23 cellular contexts compared by ENCODE assay signal in the genomic region with DNA sequence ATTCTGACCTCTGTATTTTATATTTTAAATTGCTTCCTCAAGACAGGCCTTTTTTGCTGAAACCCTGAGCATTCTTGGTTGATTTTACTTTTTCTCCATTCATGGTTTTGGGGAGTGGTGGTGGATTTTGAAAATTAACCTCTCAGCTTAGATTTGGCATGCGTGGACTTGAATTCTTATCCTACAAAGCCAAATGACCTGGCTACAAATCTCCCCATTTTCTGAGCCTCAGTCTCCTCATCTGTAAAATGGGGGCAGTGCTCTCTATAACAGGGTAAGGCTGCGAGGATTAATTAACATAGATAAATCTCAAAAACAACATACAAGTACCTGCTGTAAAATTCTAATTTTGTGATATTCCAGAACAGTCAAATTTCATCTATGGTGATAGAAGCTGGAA.
A peak's percentile ranks its signal among the peaks of the same experiment; 100 is the strongest.
DNase-seq lines count a peak whose midpoint lies in the region; ATAC-seq, FAIRE-seq and TF ChIP-seq lines count a peak whose summit lies in the region.
"Had no signal": no experiment of that assay in that cellular context is flagged by ENCODE, and none has a peak within 500 bp of the region (broad histone marks: within the 10 kb centered on the region; RNA-seq: fewer than 3 reads in every experiment).

No MANE protein-coding gene starts in this region.

- no peak overlapping the region for H2BK15ac ChIP-seq in H1 (ENCODE audit: low read length)

- no peak overlapping the region for H3K4ac ChIP-seq in H1 (replicated peaks; ENCODE audit: insufficient read length, low read depth, low read length)

- H3K79me2 ChIP-seq in HepG2 (ENCODE audit: insufficient read depth, low read length) (no peaks in the 10 kb centered on the region), H1 (ENCODE audit: control insufficient read depth in 1 of 2, insufficient read depth in 2 of 2, low read length in 2 of 2) (no peaks in the 10 kb centered on the region), neural progenitor cell (ENCODE audit: low read depth) (no peaks in the 10 kb centered on the region)

- no peak overlapping the region for H2BK120ac ChIP-seq in H1 (replicated peaks; ENCODE audit: low read depth, low read length)

- no peaks in the 10 kb centered on the region for H3K27me3 Mint-ChIP-seq in neural progenitor cell (ENCODE audit: insufficient read depth, low read depth)
- no peaks in the 10 kb centered on the region for H3K27me3 Mint-ChIP-seq in CD8-positive, alpha-beta T cell (ENCODE audit: low read depth)
- H3K27me3 Mint-ChIP-seq: B cell had no signal

- H2AFZ ChIP-seq in HepG2 (ENCODE audit: low read length) (no peak overlapping the region), H1 (ENCODE audit: low read length) (no peak overlapping the region), neural progenitor cell (replicated peaks) (no peak overlapping the region)

- TF ChIP-seq POLR2A in HepG2 (IDR thresholded peaks at IDR 0.05; ENCODE audit: insufficient read depth in 1 of 2, low read depth in 2 of 2, low read length in 2 of 2), result no peak
- TF ChIP-seq POLR2A in right lobe of liver (IDR thresholded peaks at IDR 0.05), result no peak
- TF ChIP-seq POLR2A in H1 (IDR thresholded peaks at IDR 0.05; ENCODE audit: control extremely low read depth in 1 of 2, low read depth in 2 of 2, low read length in 2 of 2), result no peak

- H2BK5ac ChIP-seq in H1 (ENCODE audit: low read depth, low read length), result no peak overlapping the region

- H3K27ac Mint-ChIP-seq in neural progenitor cell, result no peak overlapping the region
- no peak overlapping the region for H3K27ac Mint-ChIP-seq in CD8-positive, alpha-beta T cell
- H3K27ac Mint-ChIP-seq: B cell; CD4-positive, alpha-beta T cell had no signal

- H4K91ac ChIP-seq in H1 (replicated peaks; ENCODE audit: insufficient read length, low read length), result no peak overlapping the region

- H3K4me3 Mint-ChIP-seq in neural progenitor cell, result no peak overlapping the region
- no peak overlapping the region for H3K4me3 Mint-ChIP-seq in CD8-positive, alpha-beta T cell
- H3K4me3 Mint-ChIP-seq: B cell; CD4-positive, alpha-beta T cell; CD8-positive, alpha-beta memory T cell had no signal

- in situ Hi-C loops in HepG2 (cut with HindIII; ENCODE audit: extremely low pct_ligation_motif_present, low pct_unique_long_range_greater_than_20kb), result no loop called here

- no peak overlapping the region for H2BK12ac ChIP-seq in H1 (ENCODE audit: low read depth, low read length)

- TF ChIP-seq CTCF in HepG2 (CRISPR knock-in tag; IDR thresholded peaks at IDR 0.05) (no peak), right lobe of liver (IDR thresholded peaks at IDR 0.05) (no peak), H1 (IDR thresholded peaks at IDR 0.05; ENCODE audit: control extremely low read depth in 1 of 3, insufficient read depth in 1 of 3, low read depth in 1 of 3, low read length in 3 of 3) (no peak), neural progenitor cell (IDR thresholded peaks at IDR 0.05) (no peak)
- TF ChIP-seq CTCF in CD8-positive, alpha-beta T cell (IDR thresholded peaks at IDR 0.05), result no peak

- H3K4me2 ChIP-seq in HepG2 (ENCODE audit: low read depth, low read length) (no peak overlapping the region), H1 (ENCODE audit: insufficient read depth in 1 of 2, low read depth in 2 of 2, low read length in 2 of 2) (no peak overlapping the region), neural progenitor cell (no peak overlapping the region)
- H3K4me2 ChIP-seq: A549; BLaER1 treated with 17β-estradiol and CSF1 and Interleukin-3, amounts not matched to agents 10 nM and 100 nM had no signal

- WGBS in HepG2 (ENCODE audit: low lambda C conversion rate), result 97% methylated on average over 2 of the region's 2 CpGs
- 90% methylated on average over 2 of the region's 2 CpGs for WGBS in right lobe of liver (ENCODE audit: insufficient coverage, low coverage, low lambda C conversion rate, missing lambda C conversion rate)
- WGBS in H1 (ENCODE audit: extremely low coverage in 1 of 2, insufficient coverage in 1 of 2, insufficient read length in 1 of 2, insufficient replicate concordance in 2 of 2, low coverage in 1 of 2, low lambda C conversion rate in 2 of 2, missing lambda C conversion rate in 1 of 2), 2 experiments, result 85% methylated on average over 2 of the region's 2 CpGs; no CpG with 5 or more reads in 1 of the 2 experiments

- no peak overlapping the region for H2BK20ac ChIP-seq in H1 (ENCODE audit: low read length)

- no peak overlapping the region for H3K18ac ChIP-seq in H1 (ENCODE audit: extremely low read depth, low read length)

- H3F3A ChIP-seq in neural progenitor cell (ENCODE audit: low read depth), result peaks cover 10% of the 10 kb centered on the region

- H3K27me3 ChIP-seq in HepG2 (ENCODE audit: control insufficient read depth in 1 of 2, insufficient read depth in 2 of 2, low read length in 2 of 2) (no peaks in the 10 kb centered on the region), right lobe of liver (no peaks in the 10 kb centered on the region), H1 (replicated peaks in 1 of 4; ENCODE audit: control insufficient read depth in 3 of 4, extremely low read depth in 1 of 4, insufficient read depth in 3 of 4, low read length in 3 of 4) (no peaks in the 10 kb centered on the region), neural progenitor cell (no peaks in the 10 kb centered on the region)
- H3K27me3 ChIP-seq in CD8-positive, alpha-beta T cell (ENCODE audit: insufficient read depth, low read length), result no peaks in the 10 kb centered on the region
- H3K27me3 ChIP-seq: BLaER1 treated with 17β-estradiol and CSF1 and Interleukin-3, amounts not matched to agents 10 nM and 100 nM had no signal

- H3K27ac ChIP-seq in HepG2 (ENCODE audit: extremely low read length, insufficient read depth, low read length) (no peak overlapping the region), right lobe of liver (no peak overlapping the region), H1 (ENCODE audit: low read depth, low read length) (no peak overlapping the region), neural progenitor cell (peak overlapping the region; percentile 46)
- no peak overlapping the region for H3K27ac ChIP-seq in CD8-positive, alpha-beta T cell (ENCODE audit: low read depth, low read length)
- H3K27ac ChIP-seq: 22Rv1; A549; BLaER1 treated with 17β-estradiol and CSF1 and Interleukin-3, amounts not matched to agents 10 nM and 100 nM; C4-2B had no signal

- no peaks in the 10 kb centered on the region for H3K9me3 Mint-ChIP-seq in neural progenitor cell
- no peaks in the 10 kb centered on the region for H3K9me3 Mint-ChIP-seq in CD8-positive, alpha-beta T cell
- H3K9me3 Mint-ChIP-seq: CD4-positive, alpha-beta T cell; CD8-positive, alpha-beta memory T cell had no signal

- TF ChIP-seq EP300 in HepG2 (IDR thresholded peaks at IDR 0.05; ENCODE audit: low read depth in 2 of 2, low read length in 2 of 2) (no peak), HepG2 (CRISPR knock-in tag; IDR thresholded peaks at IDR 0.05; ENCODE audit: borderline replicate concordance) (no peak), H1 (IDR thresholded peaks at IDR 0.05; ENCODE audit: borderline replicate concordance in 1 of 2, low read depth in 2 of 2, low read length in 2 of 2) (no peak)

- H3K9ac ChIP-seq in HepG2 (ENCODE audit: insufficient read depth, low read depth, low read length) (no peak overlapping the region), H1 (replicated peaks in 1 of 4; ENCODE audit: extremely low read depth in 1 of 4, low read depth in 3 of 4, low read length in 3 of 4) (no peak overlapping the region), neural progenitor cell (no peak overlapping the region)
- H3K9ac ChIP-seq: BLaER1 treated with 17β-estradiol and CSF1 and Interleukin-3, amounts not matched to agents 10 nM and 100 nM had no signal

- TF ChIP-seq RAD21 in HepG2 (CRISPR knock-in tag; IDR thresholded peaks at IDR 0.05) (no peak), H1 (IDR thresholded peaks at IDR 0.05 in 1 of 2, conservative IDR thresholded peaks at IDR 0.05 in 1 of 2; ENCODE audit: low read depth in 2 of 2, low read length in 2 of 2) (no peak)

- BruUV-seq in HepG2 (replicated peaks; lab: Mats Ljungman, UMichigan), result no TSS peak

- no peak overlapping the region for H3K23ac ChIP-seq in H1 (ENCODE audit: insufficient read length)

- H4K5ac ChIP-seq in H1 (ENCODE audit: insufficient read length, low read depth, low read length), result no peak overlapping the region

- no peak overlapping the region for H3K4me3 ChIP-seq in HepG2 (replicated peaks in 1 of 3; ENCODE audit: insufficient read depth in 1 of 3, low read depth in 2 of 3, low read length in 3 of 3)
- H3K4me3 ChIP-seq in right lobe of liver, result no peak overlapping the region
- H3K4me3 ChIP-seq in H1 (ENCODE audit: extremely low read depth in 1 of 4, insufficient read depth in 2 of 4, low read depth in 3 of 4, low read length in 4 of 4), result no peak overlapping the region
- no peak overlapping the region for H3K4me3 ChIP-seq in neural progenitor cell
- no peak overlapping the region for H3K4me3 ChIP-seq in CD8-positive, alpha-beta T cell (ENCODE audit: low read depth, low read length)
- H3K4me3 ChIP-seq: A549; BLaER1 treated with 17β-estradiol and CSF1 and Interleukin-3, amounts not matched to agents 10 nM and 100 nM had no signal

- intact Hi-C loops in HepG2 (cut with micrococcal nuclease; ENCODE audit: unreplicated experiment), result no loop called here
- intact Hi-C loops in right lobe of liver (cut with DNase I), result no loop called here
- intact Hi-C loops in CD8-positive, alpha-beta T cell (cut with DNase I, micrococcal nuclease), result no loop called here

- H3K9me3 ChIP-seq in HepG2 (ENCODE audit: low read length) (no peaks in the 10 kb centered on the region), right lobe of liver (no peaks in the 10 kb centered on the region), H1 (ENCODE audit: insufficient read depth in 2 of 2, low read depth in 1 of 2, low read length in 1 of 2) (no peaks in the 10 kb centered on the region), neural progenitor cell (ENCODE audit: low read depth) (no peaks in the 10 kb centered on the region)
- no peaks in the 10 kb centered on the region for H3K9me3 ChIP-seq in CD8-positive, alpha-beta T cell (ENCODE audit: low read length)
- H3K9me3 ChIP-seq: A549; BLaER1 treated with 17β-estradiol and CSF1 and Interleukin-3, amounts not matched to agents 10 nM and 100 nM had no signal

- DNase-seq in HepG2 (ENCODE audit: low spot score) (no peak), right lobe of liver (no peak), H1 (ENCODE audit: low read depth in 1 of 2, low spot score in 2 of 2) (no peak), neural progenitor cell (ENCODE audit: low spot score) (no peak), EL (no peak)
- no peak for DNase-seq in CD8-positive, alpha-beta T cell
- DNase-seq: AML-193; CD4-positive, alpha-beta T cell; CD8-positive, alpha-beta memory T cell; COR-L47; DMS 273 treated with DMSO at 0.1 percent for 48 hours; DMS53; DMS79; DND-41; GF-D8 had no signal

- H3K79me1 ChIP-seq in H1 (ENCODE audit: low read depth, low read length), result no peaks in the 10 kb centered on the region

- H4K20me1 ChIP-seq in HepG2 (ENCODE audit: insufficient read depth, low read length), result no peaks in the 10 kb centered on the region
- no peaks in the 10 kb centered on the region for H4K20me1 ChIP-seq in H1 (replicated peaks in 1 of 2; ENCODE audit: control insufficient read depth in 1 of 2, insufficient read depth in 2 of 2, low read length in 2 of 2)
- no peaks in the 10 kb centered on the region for H4K20me1 ChIP-seq in neural progenitor cell (ENCODE audit: low read depth)
- H4K20me1 ChIP-seq: BLaER1 treated with 17β-estradiol and CSF1 and Interleukin-3, amounts not matched to agents 10 nM and 100 nM had no signal

- H3K36me3 ChIP-seq in HepG2 (replicated peaks in 1 of 2; ENCODE audit: control insufficient read depth in 1 of 2, insufficient read depth in 2 of 2, low read length in 2 of 2), result no peaks in the 10 kb centered on the region
- no peaks in the 10 kb centered on the region for H3K36me3 ChIP-seq in right lobe of liver
- H3K36me3 ChIP-seq in H1 (ENCODE audit: control insufficient read depth in 2 of 4, insufficient read depth in 4 of 4, low read length in 3 of 4), result no peaks in the 10 kb centered on the region
- no peaks in the 10 kb centered on the region for H3K36me3 ChIP-seq in neural progenitor cell
- H3K36me3 ChIP-seq in CD8-positive, alpha-beta T cell (ENCODE audit: insufficient read depth, low read length), result no peaks in the 10 kb centered on the region

- ATAC-seq in HepG2, result no peak
- ATAC-seq in right lobe of liver, result no peak
- no peak for ATAC-seq in CD8-positive, alpha-beta T cell
- ATAC-seq: A549 had no signal

- H3K23me2 ChIP-seq in H1 (ENCODE audit: low read depth, low read length), result no peaks in the 10 kb centered on the region

- peaks cover 16% of the 10 kb centered on the region for H3K4me1 Mint-ChIP-seq in neural progenitor cell
- no peaks in the 10 kb centered on the region for H3K4me1 Mint-ChIP-seq in CD8-positive, alpha-beta T cell (ENCODE audit: low read depth)
- H3K4me1 Mint-ChIP-seq: B cell; CD8-positive, alpha-beta memory T cell had no signal

- H3K4me1 ChIP-seq in HepG2 (ENCODE audit: insufficient read depth, low read length) (no peaks in the 10 kb centered on the region), right lobe of liver (no peaks in the 10 kb centered on the region), H1 (replicated peaks in 1 of 4; ENCODE audit: control insufficient read depth in 3 of 4, insufficient read depth in 4 of 4, low read length in 3 of 4) (peaks cover 0 to 7% (median 4%) of the 10 kb centered on the region in 4 experiments; a peak in 3 of 7 replicates), neural progenitor cell (peaks cover 27% of the 10 kb centered on the region)
- no peaks in the 10 kb centered on the region for H3K4me1 ChIP-seq in CD8-positive, alpha-beta T cell (ENCODE audit: insufficient read depth, low read length)
- H3K4me1 ChIP-seq: A549; BLaER1 treated with 17β-estradiol and CSF1 and Interleukin-3, amounts not matched to agents 10 nM and 100 nM had no signal

- H3K36me3 Mint-ChIP-seq in neural progenitor cell, result no peaks in the 10 kb centered on the region
- no peaks in the 10 kb centered on the region for H3K36me3 Mint-ChIP-seq in CD8-positive, alpha-beta T cell

- H3K56ac ChIP-seq in H1 (replicated peaks; ENCODE audit: insufficient read length, low read depth, low read length), result no peak overlapping the region

- H2AK5ac ChIP-seq in H1 (ENCODE audit: low read depth, low read length), result no peak overlapping the region

- POLR2A ChIA-PET in HepG2 (lab: Yijun Ruan, JAX) (no interaction called here), H1 (lab: Charles Lee; ENCODE audit: partially characterized antibody) (no interaction called here)
- POLR2A ChIA-PET in CD8-positive, alpha-beta T cell (lab: Charles Lee), result no interaction called here

- no peak overlapping the region for H3K14ac ChIP-seq in H1 (ENCODE audit: insufficient read length)

- CTCF ChIA-PET in HepG2 (lab: Yijun Ruan, JAX; ENCODE audit: low intra/inter-chr PET ratio, low total read pairs), result no interaction called here
- CTCF ChIA-PET in H1 (lab: Charles Lee; ENCODE audit: partially characterized antibody), result interaction anchor here (1.1 kb wide), 1 partner anchor 53 kb away, joined by 3 read pairs; no protein-coding TSS in a partner anchor
- CTCF ChIA-PET in CD8-positive, alpha-beta T cell (lab: Charles Lee), result no interaction called here

- no peak overlapping the region for H4K8ac ChIP-seq in H1 (ENCODE audit: extremely low read depth, insufficient read depth, low read length)

- FAIRE-seq in HepG2 (lab: Jason Lieb, UNC), result no peak
- FAIRE-seq in H1 (lab: Jason Lieb, UNC), result no peak
- FAIRE-seq: A549, G401.6, GM12891, GM19239 had no signal
